In the genomic region with DNA sequence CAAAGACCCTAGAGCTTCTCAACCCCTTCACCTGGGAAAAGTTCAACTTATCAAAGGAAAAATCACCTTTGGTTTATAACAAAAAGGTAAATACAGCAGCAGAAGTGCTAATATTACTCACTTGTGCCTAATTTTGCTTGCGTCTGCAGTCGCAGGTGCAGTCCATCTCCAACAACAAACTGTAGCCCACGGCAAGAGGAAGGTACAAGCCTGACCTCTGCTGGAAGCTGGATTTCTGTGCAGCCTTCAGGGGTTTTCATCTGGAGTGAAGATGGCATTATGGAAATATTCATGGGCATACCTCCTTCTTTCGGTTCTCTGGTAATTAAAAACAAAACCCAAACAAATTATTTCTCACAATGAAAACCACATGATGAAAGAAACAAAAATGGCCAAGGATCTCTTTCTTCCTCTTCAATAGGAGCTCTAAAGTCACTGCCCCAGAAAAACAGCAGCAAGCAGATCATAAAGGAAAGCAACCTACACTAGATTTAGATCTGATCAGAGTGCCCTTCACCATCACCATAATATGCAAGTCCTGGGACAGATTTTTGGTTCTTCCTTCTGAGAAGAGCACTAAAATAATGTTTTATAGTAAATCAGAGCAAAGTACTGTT, we compare ENCODE assay signal across 1 cellular context.
A peak's percentile ranks its signal among the peaks of the same experiment; 100 is the strongest.
TF ChIP-seq lines count a peak whose summit lies in the region.

No MANE protein-coding gene starts in this region.

TF ChIP-seq in GM12878, 131 proteins besides CTCF, POLR2A, EP300 and RAD21:
- TF ChIP-seq MTA3 (IDR thresholded peaks at IDR 0.05; ENCODE audit: borderline replicate concordance, low read length) (no peak), NBN (IDR thresholded peaks at IDR 0.05) (0 out of 2 replicates have a peak, but pooled peaks have one; percentile 27), PAX8 (IDR thresholded peaks at IDR 0.05) (no peak), SMC3 (IDR thresholded peaks at IDR 0.05; ENCODE audit: borderline replicate concordance, low read length) (peak; percentile 65)
- TF ChIP-seq, protein P1, sequence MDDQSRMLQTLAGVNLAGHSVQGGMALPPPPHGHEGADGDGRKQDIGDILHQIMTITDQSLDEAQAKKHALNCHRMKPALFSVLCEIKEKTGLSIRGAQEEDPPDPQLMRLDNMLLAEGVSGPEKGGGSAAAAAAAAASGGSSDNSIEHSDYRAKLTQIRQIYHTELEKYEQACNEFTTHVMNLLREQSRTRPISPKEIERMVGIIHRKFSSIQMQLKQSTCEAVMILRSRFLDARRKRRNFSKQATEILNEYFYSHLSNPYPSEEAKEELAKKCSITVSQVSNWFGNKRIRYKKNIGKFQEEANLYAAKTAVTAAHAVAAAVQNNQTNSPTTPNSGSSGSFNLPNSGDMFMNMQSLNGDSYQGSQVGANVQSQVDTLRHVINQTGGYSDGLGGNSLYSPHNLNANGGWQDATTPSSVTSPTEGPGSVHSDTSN (IDR thresholded peaks at IDR 0.05; ENCODE audit: insufficient replicate concordance, low read depth, low read length), result no peak
- TF ChIP-seq, protein P2, sequence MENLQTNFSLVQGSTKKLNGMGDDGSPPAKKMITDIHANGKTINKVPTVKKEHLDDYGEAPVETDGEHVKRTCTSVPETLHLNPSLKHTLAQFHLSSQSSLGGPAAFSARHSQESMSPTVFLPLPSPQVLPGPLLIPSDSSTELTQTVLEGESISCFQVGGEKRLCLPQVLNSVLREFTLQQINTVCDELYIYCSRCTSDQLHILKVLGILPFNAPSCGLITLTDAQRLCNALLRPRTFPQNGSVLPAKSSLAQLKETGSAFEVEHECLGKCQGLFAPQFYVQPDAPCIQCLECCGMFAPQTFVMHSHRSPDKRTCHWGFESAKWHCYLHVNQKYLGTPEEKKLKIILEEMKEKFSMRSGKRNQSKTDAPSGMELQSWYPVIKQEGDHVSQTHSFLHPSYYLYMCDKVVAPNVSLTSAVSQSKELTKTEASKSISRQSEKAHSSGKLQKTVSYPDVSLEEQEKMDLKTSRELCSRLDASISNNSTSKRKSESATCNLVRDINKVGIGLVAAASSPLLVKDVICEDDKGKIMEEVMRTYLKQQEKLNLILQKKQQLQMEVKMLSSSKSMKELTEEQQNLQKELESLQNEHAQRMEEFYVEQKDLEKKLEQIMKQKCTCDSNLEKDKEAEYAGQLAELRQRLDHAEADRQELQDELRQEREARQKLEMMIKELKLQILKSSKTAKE (IDR thresholded peaks at IDR 0.05; ENCODE audit: low read depth, poor library complexity, severe bottlenecking), result no peak
TF ChIP-seq in GM12878: peak in this region for 2.
